23 cellular contexts compared by ENCODE assay signal in genomic region chr2:240857039-240858008, GRCh38. TPM values are rescaled to one million over a fixed set of nuclear protein-coding genes. Genes with fewer than 3 reads are reported as not detected.
DNase-seq lines count a peak whose midpoint lies in the region; ATAC-seq, FAIRE-seq and TF ChIP-seq lines count a peak whose summit lies in the region.
"Had no signal": no experiment of that assay in that cellular context is flagged by ENCODE, and none has a peak within 500 bp of the region (broad histone marks: within the 10 kb centered on the region; RNA-seq: fewer than 3 reads in every experiment).

No MANE protein-coding gene starts in this region.

- H3K9me3 Mint-ChIP-seq in neural progenitor cell: peaks cover 12% of the 10 kb centered on the region
- peaks cover 13% of the 10 kb centered on the region for H3K9me3 Mint-ChIP-seq in activated CD4-positive, alpha-beta memory T cell treated with anti-CD3 and anti-CD28 coated beads for 36 hours

- H3K79me1 ChIP-seq in H1 (ENCODE audit: low read depth, low read length): no peaks in the 10 kb centered on the region

- no peak overlapping the region for H4K5ac ChIP-seq in H1 (ENCODE audit: insufficient read length, low read depth, low read length)

- H4K20me1 ChIP-seq in H1 (replicated peaks in 1 of 2; ENCODE audit: control insufficient read depth in 1 of 2, insufficient read depth in 2 of 2, low read length in 2 of 2) (no peaks in the 10 kb centered on the region), neural progenitor cell (ENCODE audit: low read depth) (no peaks in the 10 kb centered on the region)

- H3K4ac ChIP-seq in H1 (replicated peaks; ENCODE audit: insufficient read length, low read depth, low read length): no peak overlapping the region

- H2BK15ac ChIP-seq in H1 (ENCODE audit: low read length): no peak overlapping the region

- TF ChIP-seq POLR2A in H1 (IDR thresholded peaks at IDR 0.05; ENCODE audit: control extremely low read depth in 1 of 2, low read depth in 2 of 2, low read length in 2 of 2): no peak

- no peak overlapping the region for H2BK120ac ChIP-seq in H1 (replicated peaks; ENCODE audit: low read depth, low read length)

- H3K4me2 ChIP-seq in H1 (ENCODE audit: insufficient read depth in 1 of 2, low read depth in 2 of 2, low read length in 2 of 2) (no peak overlapping the region), neural progenitor cell (no peak overlapping the region)

- H3K27me3 ChIP-seq in H7 (ENCODE audit: control insufficient read depth, insufficient read depth, low read length) (no peaks in the 10 kb centered on the region), H1 (replicated peaks in 1 of 4; ENCODE audit: control insufficient read depth in 3 of 4, extremely low read depth in 1 of 4, insufficient read depth in 3 of 4, low read length in 3 of 4) (no peaks in the 10 kb centered on the region), neural progenitor cell (no peaks in the 10 kb centered on the region)
- H3K27me3 ChIP-seq: dorsolateral prefrontal cortex, vagina had no signal

- H3K27ac ChIP-seq in H1 (ENCODE audit: low read depth, low read length) (no peak overlapping the region), neural progenitor cell (no peak overlapping the region)
- H3K27ac ChIP-seq: dorsolateral prefrontal cortex, gastroesophageal sphincter, parathyroid adenoma, SK-N-MC, vagina had no signal

- no peaks in the 10 kb centered on the region for H3K23me2 ChIP-seq in H1 (ENCODE audit: low read depth, low read length)

- DNase-seq in H7: peak; percentile 42
- DNase-seq in NCI-H146 treated with DMSO at 0.1 percent for 48 hours (lab: John Stamatoyannopoulos, UW; ENCODE audit: unreplicated experiment): peak; percentile 37
- DNase-seq in H1 (ENCODE audit: low read depth in 1 of 2, low spot score in 2 of 2): no peak
- no peak for DNase-seq in neural progenitor cell (ENCODE audit: low spot score)
- DNase-seq in iPS-NIHi11 (ENCODE audit: low spot score): no peak
- DNase-seq in activated CD4-positive, alpha-beta memory T cell treated with anti-CD3 and anti-CD28 coated beads for 36 hours: no peak
- DNase-seq in dermis blood vessel endothelial cell: no peak
- DNase-seq: NCI-H1436; NCI-H446; stimulated activated CD4-positive, alpha-beta T cell treated with anti-CD3 and anti-CD28 coated beads, Interleukin-2, amount 100 ng/mL, for 48 hours; T-helper 9 cell had no signal

- H3K36me3 ChIP-seq in H7 (replicated peaks; ENCODE audit: control insufficient read depth, insufficient read depth, low read length): no peaks in the 10 kb centered on the region
- H3K36me3 ChIP-seq in H1 (ENCODE audit: control insufficient read depth in 2 of 4, insufficient read depth in 4 of 4, low read length in 3 of 4): no peaks in the 10 kb centered on the region
- no peaks in the 10 kb centered on the region for H3K36me3 ChIP-seq in neural progenitor cell
- H3K36me3 ChIP-seq: gastroesophageal sphincter, vagina had no signal

- H2BK5ac ChIP-seq in H1 (ENCODE audit: low read depth, low read length): no peak overlapping the region

- peaks cover 3% of the 10 kb centered on the region for H3F3A ChIP-seq in neural progenitor cell (ENCODE audit: low read depth)

- peaks cover 1% of the 10 kb centered on the region for H3K4me1 Mint-ChIP-seq in neural progenitor cell
- no peaks in the 10 kb centered on the region for H3K4me1 Mint-ChIP-seq in activated CD4-positive, alpha-beta memory T cell treated with anti-CD3 and anti-CD28 coated beads for 36 hours (ENCODE audit: low read depth)

- TF ChIP-seq RAD21 in H1 (IDR thresholded peaks at IDR 0.05 in 1 of 2, conservative IDR thresholded peaks at IDR 0.05 in 1 of 2; ENCODE audit: low read depth in 2 of 2, low read length in 2 of 2): no peak

- no peak overlapping the region for H3K14ac ChIP-seq in H1 (ENCODE audit: insufficient read length)

- H3K27ac Mint-ChIP-seq in neural progenitor cell: peak overlapping the region; percentile 76
- H3K27ac Mint-ChIP-seq in activated CD4-positive, alpha-beta memory T cell treated with anti-CD3 and anti-CD28 coated beads for 36 hours: no peak overlapping the region
- H3K27ac Mint-ChIP-seq: activated T-helper 2 cell treated with anti-CD3 and anti-CD28 coated beads, Interferon-gamma antibody, Interleukin-2, Interleukin-4, amounts not matched to agents 10 μg/mL and 5 μg/mL and 100 μg/mL, durations not matched to agents 14 hours and 24 hours and 36 hours had no signal

- H3K9ac ChIP-seq in H1 (replicated peaks in 1 of 4; ENCODE audit: extremely low read depth in 1 of 4, low read depth in 3 of 4, low read length in 3 of 4): no peak overlapping the region
- H3K9ac ChIP-seq in neural progenitor cell: no peak overlapping the region
- H3K9ac ChIP-seq: parathyroid adenoma had no signal

- no peak for TF ChIP-seq EP300 in H1 (IDR thresholded peaks at IDR 0.05; ENCODE audit: borderline replicate concordance in 1 of 2, low read depth in 2 of 2, low read length in 2 of 2)

- no peaks in the 10 kb centered on the region for H3K4me1 ChIP-seq in H1 (replicated peaks in 1 of 4; ENCODE audit: control insufficient read depth in 3 of 4, insufficient read depth in 4 of 4, low read length in 3 of 4)
- H3K4me1 ChIP-seq in neural progenitor cell: peaks cover 3% of the 10 kb centered on the region
- H3K4me1 ChIP-seq: gastroesophageal sphincter, parathyroid adenoma, vagina had no signal

- H3K27me3 Mint-ChIP-seq in neural progenitor cell (ENCODE audit: insufficient read depth, low read depth): peaks cover 7% of the 10 kb centered on the region
- H3K27me3 Mint-ChIP-seq in activated CD4-positive, alpha-beta memory T cell treated with anti-CD3 and anti-CD28 coated beads for 36 hours: peaks cover 3% of the 10 kb centered on the region

- H3K4me3 ChIP-seq in H7 (ENCODE audit: insufficient read depth, low read depth, low read length): no peak overlapping the region
- H3K4me3 ChIP-seq in H1 (ENCODE audit: extremely low read depth in 1 of 4, insufficient read depth in 2 of 4, low read depth in 3 of 4, low read length in 4 of 4): no peak overlapping the region
- H3K4me3 ChIP-seq in neural progenitor cell: no peak overlapping the region
- H3K4me3 ChIP-seq: dorsolateral prefrontal cortex, gastroesophageal sphincter, SK-N-MC, vagina had no signal

- no peak overlapping the region for H3K56ac ChIP-seq in H1 (replicated peaks; ENCODE audit: insufficient read length, low read depth, low read length)

- peak overlapping the region; percentile 15 for H4K8ac ChIP-seq in H1 (ENCODE audit: extremely low read depth, insufficient read depth, low read length)

- no peak overlapping the region for H4K91ac ChIP-seq in H1 (replicated peaks; ENCODE audit: insufficient read length, low read length)

- CTCF ChIA-PET in H1 (lab: Charles Lee; ENCODE audit: partially characterized antibody): interaction anchor here (0.6 to 2.6 kb wide), 19 partner anchors 10 to 318 kb away, joined by 3 to 15 read pairs (median 4); partner anchors contain the start of genes AGXT and MAB21L4
- CTCF ChIA-PET in activated CD4-positive, alpha-beta memory T cell treated with anti-CD3 and anti-CD28 coated beads for 36 hours (lab: Charles Lee): no interaction called here

- H2AFZ ChIP-seq in H1 (ENCODE audit: low read length) (no peak overlapping the region; the same call in 1 of the 2 replicates), neural progenitor cell (replicated peaks) (no peak overlapping the region)
- H2AFZ ChIP-seq: parathyroid adenoma had no signal

- intact Hi-C loops in activated CD4-positive, alpha-beta memory T cell treated with anti-CD3 and anti-CD28 coated beads for 36 hours (cut with micrococcal nuclease): no loop called here

- peak overlapping the region; percentile 9; the same call in 1 of the 2 replicates for H2BK12ac ChIP-seq in H1 (ENCODE audit: low read depth, low read length)

- H3K79me2 ChIP-seq in H1 (ENCODE audit: control insufficient read depth in 1 of 2, insufficient read depth in 2 of 2, low read length in 2 of 2) (no peaks in the 10 kb centered on the region), neural progenitor cell (ENCODE audit: low read depth) (no peaks in the 10 kb centered on the region)
- H3K79me2 ChIP-seq: parathyroid adenoma had no signal

- peaks cover 0 to 7% of the 10 kb centered on the region in 2 experiments; a peak in 1 of 4 replicates for H3K9me3 ChIP-seq in H1 (ENCODE audit: insufficient read depth in 2 of 2, low read depth in 1 of 2, low read length in 1 of 2)
- H3K9me3 ChIP-seq in neural progenitor cell (ENCODE audit: low read depth): no peaks in the 10 kb centered on the region
- H3K9me3 ChIP-seq: gastroesophageal sphincter, vagina had no signal

- ATAC-seq in HG02970 (IDR thresholded peaks at IDR 0.05; ENCODE audit: low FRiP score, unreplicated experiment): no peak
- ATAC-seq: activated CD4-positive, CD25-positive, alpha-beta regulatory T cell treated with anti-CD3 and anti-CD28 coated beads, Interleukin-2, amount 50 U/mL, for 24 hours; gastroesophageal sphincter had no signal

- H3K36me3 Mint-ChIP-seq in neural progenitor cell: no peaks in the 10 kb centered on the region
- H3K36me3 Mint-ChIP-seq in activated CD4-positive, alpha-beta memory T cell treated with anti-CD3 and anti-CD28 coated beads for 36 hours: peaks cover 3% of the 10 kb centered on the region

- POLR2A ChIA-PET in H1 (lab: Charles Lee; ENCODE audit: partially characterized antibody): interaction anchor here (0.9 kb wide), 1 partner anchor 79 kb away, joined by 3 read pairs; no protein-coding TSS in a partner anchor
- POLR2A ChIA-PET in activated CD4-positive, alpha-beta memory T cell treated with anti-CD3 and anti-CD28 coated beads for 36 hours (lab: Charles Lee): no interaction called here

- H2BK20ac ChIP-seq in H1 (ENCODE audit: low read length): no peak overlapping the region

- peak overlapping the region; percentile 33 for H3K4me3 Mint-ChIP-seq in neural progenitor cell
- H3K4me3 Mint-ChIP-seq in activated CD4-positive, alpha-beta memory T cell treated with anti-CD3 and anti-CD28 coated beads for 36 hours: no peak overlapping the region

- no peak overlapping the region for H2AK5ac ChIP-seq in H1 (ENCODE audit: low read depth, low read length)

- 89% methylated on average over 21 of the region's 21 CpGs; no CpG with 5 or more reads in 1 of the 2 experiments for WGBS in H1 (ENCODE audit: extremely low coverage in 1 of 2, insufficient coverage in 1 of 2, insufficient read length in 1 of 2, insufficient replicate concordance in 2 of 2, low coverage in 1 of 2, low lambda C conversion rate in 2 of 2, missing lambda C conversion rate in 1 of 2), 2 experiments

- FAIRE-seq in H1 (lab: Jason Lieb, UNC): no peak

- no peak overlapping the region; the same call in 1 of the 2 replicates for H3K18ac ChIP-seq in H1 (ENCODE audit: extremely low read depth, low read length)

- H3K23ac ChIP-seq in H1 (ENCODE audit: insufficient read length): no peak overlapping the region

- TF ChIP-seq CTCF in H1 (IDR thresholded peaks at IDR 0.05; ENCODE audit: control extremely low read depth in 1 of 3, insufficient read depth in 1 of 3, low read depth in 1 of 3, low read length in 3 of 3) (no peak), neural progenitor cell (IDR thresholded peaks at IDR 0.05) (no peak)

RNA-seq across cellular contexts. Expression of gene AGXT, which starts 11.3 kb away (rescaled TPM):
- total RNA-seq in H7 (2014; rRNA removed; shearing (Covaris generic)): not detected in 2 replicates
- total RNA-seq in H1 (2021; fragmentation: NEBNext Ultra II Directional; extraction: Animal tissue kit (Norgen Biotek cat#: 25700)): not detected in 2 replicates
- 0.03 TPM in 1 of 2 replicates, not detected in the other for polyA plus RNA-seq in H1 (2011; rRNA removed)
- 0.05 TPM for polyA plus RNA-seq in H1 (2011; cell fraction: cytosol; rRNA removed)
- not detected for polyA plus RNA-seq in H1 (2011; cell fraction: nucleus; rRNA removed)
- not detected in 4 replicates for polyA plus RNA-seq in H1 (2012, experiment 1 of 2)
- polyA plus RNA-seq in H1 (2012, experiment 2 of 2): not detected
- not detected for polyA plus RNA-seq in H1 (2013, experiment 1 of 2)
- not detected for polyA plus RNA-seq in H1 (2013, experiment 2 of 2)
- not detected in 2 replicates for polyA minus RNA-seq in H1 (2011; rRNA and poly(A)+ RNA removed)
- not detected for polyA minus RNA-seq in H1 (2011; cell fraction: cytosol; rRNA and poly(A)+ RNA removed)
- not detected for polyA minus RNA-seq in H1 (2011; cell fraction: nucleus; rRNA and poly(A)+ RNA removed)
- total RNA-seq in neural progenitor cell (ENCODE audit: low replicate concordance): not detected in 2 replicates
- not detected for total RNA-seq in activated CD4-positive, alpha-beta memory T cell treated with anti-CD3 and anti-CD28 coated beads for 36 hours
- not detected in 2 replicates for total RNA-seq in dermis blood vessel endothelial cell
- total RNA-seq: activated CD8-positive, alpha-beta memory T cell treated with anti-CD3 and anti-CD28 coated beads for 36 hours; activated T-helper 2 cell treated with anti-CD3 and anti-CD28 coated beads, Interferon-gamma antibody, Interleukin-2, Interleukin-4, amounts not matched to agents 10 μg/mL and 5 μg/mL and 100 μg/mL, durations not matched to agents 14 hours and 24 hours and 36 hours; gastroesophageal sphincter; LHCN-M2; lower leg skin; vagina had no signal
- polyA plus RNA-seq: esophagus had no signal

RNA-seq across cellular contexts. Expression of gene KIF1A, which starts 37.3 kb away (rescaled TPM):
- total RNA-seq in H7 (2014; rRNA removed; shearing (Covaris generic)): 46.8 and 51.6 TPM in 2 replicates
- total RNA-seq in H1 (2021; fragmentation: NEBNext Ultra II Directional; extraction: Animal tissue kit (Norgen Biotek cat#: 25700)): 267 and 281 TPM in 2 replicates
- 61.3 and 83.2 TPM in 2 replicates for polyA plus RNA-seq in H1 (2011; rRNA removed)
- polyA plus RNA-seq in H1 (2011; cell fraction: cytosol; rRNA removed): 37.7 TPM
- 305 TPM for polyA plus RNA-seq in H1 (2011; cell fraction: nucleus; rRNA removed)
- polyA plus RNA-seq in H1 (2012, experiment 1 of 2): 111 to 171 TPM (median 154 TPM) in 4 replicates
- polyA plus RNA-seq in H1 (2012, experiment 2 of 2): 110 TPM
- polyA plus RNA-seq in H1 (2013, experiment 1 of 2): 161 TPM
- polyA plus RNA-seq in H1 (2013, experiment 2 of 2): 135 TPM
- 314 and 356 TPM in 2 replicates for polyA minus RNA-seq in H1 (2011; rRNA and poly(A)+ RNA removed)
- 97.5 TPM for polyA minus RNA-seq in H1 (2011; cell fraction: cytosol; rRNA and poly(A)+ RNA removed)
- 239 TPM for polyA minus RNA-seq in H1 (2011; cell fraction: nucleus; rRNA and poly(A)+ RNA removed)
- 29.9 and 41.1 TPM in 2 replicates for total RNA-seq in neural progenitor cell (ENCODE audit: low replicate concordance)
- total RNA-seq in activated CD4-positive, alpha-beta memory T cell treated with anti-CD3 and anti-CD28 coated beads for 36 hours: 1 to 10 TPM; 3.3 to 3.8 TPM
- 0.05 TPM in 1 of 2 replicates, not detected in the other for total RNA-seq in dermis blood vessel endothelial cell

RNA-seq across cellular contexts. Expression of gene MAB21L4, which starts 38.6 kb away (rescaled TPM):
- not detected in 2 replicates for total RNA-seq in H7 (2014; rRNA removed; shearing (Covaris generic))
- not detected in 2 replicates for total RNA-seq in H1 (2021; fragmentation: NEBNext Ultra II Directional; extraction: Animal tissue kit (Norgen Biotek cat#: 25700))
- 0.08 and 0.11 TPM in 2 replicates for polyA plus RNA-seq in H1 (2011; rRNA removed)
- polyA plus RNA-seq in H1 (2011; cell fraction: cytosol; rRNA removed): 0.19 TPM
- 0.10 TPM for polyA plus RNA-seq in H1 (2011; cell fraction: nucleus; rRNA removed)
- 0.17 to 0.31 TPM in 2 of 4 replicates, not detected in the others for polyA plus RNA-seq in H1 (2012, experiment 1 of 2)
- polyA plus RNA-seq in H1 (2012, experiment 2 of 2): 0.08 TPM
- polyA plus RNA-seq in H1 (2013, experiment 1 of 2): 0.14 TPM
- polyA plus RNA-seq in H1 (2013, experiment 2 of 2): 0.20 TPM
- 0.13 TPM in 1 of 2 replicates, not detected in the other for polyA minus RNA-seq in H1 (2011; rRNA and poly(A)+ RNA removed)
- polyA minus RNA-seq in H1 (2011; cell fraction: cytosol; rRNA and poly(A)+ RNA removed): not detected
- not detected for polyA minus RNA-seq in H1 (2011; cell fraction: nucleus; rRNA and poly(A)+ RNA removed)
- total RNA-seq in neural progenitor cell (ENCODE audit: low replicate concordance) (not detected in 2 replicates), dermis blood vessel endothelial cell (not detected in 2 replicates)
- total RNA-seq in activated CD4-positive, alpha-beta memory T cell treated with anti-CD3 and anti-CD28 coated beads for 36 hours: not detected
- total RNA-seq: activated CD8-positive, alpha-beta memory T cell treated with anti-CD3 and anti-CD28 coated beads for 36 hours; activated T-helper 2 cell treated with anti-CD3 and anti-CD28 coated beads, Interferon-gamma antibody, Interleukin-2, Interleukin-4, amounts not matched to agents 10 μg/mL and 5 μg/mL and 100 μg/mL, durations not matched to agents 14 hours and 24 hours and 36 hours; LHCN-M2 had no signal

RNA-seq across cellular contexts. Expression of gene CROCC2, which starts 48.8 kb away (rescaled TPM):
- total RNA-seq in H7 (2014; rRNA removed; shearing (Covaris generic)): 0.38 TPM in 1 of 2 replicates, not detected in the other
- not detected in 2 replicates for total RNA-seq in H1 (2021; fragmentation: NEBNext Ultra II Directional; extraction: Animal tissue kit (Norgen Biotek cat#: 25700))
- not detected in 2 replicates for polyA plus RNA-seq in H1 (2011; rRNA removed)
- polyA plus RNA-seq in H1 (2011; cell fraction: cytosol; rRNA removed): not detected
- polyA plus RNA-seq in H1 (2011; cell fraction: nucleus; rRNA removed): not detected
- polyA plus RNA-seq in H1 (2012, experiment 1 of 2): not detected in 4 replicates
- polyA plus RNA-seq in H1 (2012, experiment 2 of 2): not detected
- polyA plus RNA-seq in H1 (2013, experiment 1 of 2): not detected
- not detected for polyA plus RNA-seq in H1 (2013, experiment 2 of 2)
- not detected in 2 replicates for polyA minus RNA-seq in H1 (2011; rRNA and poly(A)+ RNA removed)
- polyA minus RNA-seq in H1 (2011; cell fraction: cytosol; rRNA and poly(A)+ RNA removed): not detected
- polyA minus RNA-seq in H1 (2011; cell fraction: nucleus; rRNA and poly(A)+ RNA removed): not detected
- total RNA-seq in neural progenitor cell (ENCODE audit: low replicate concordance) (not detected in 2 replicates), dermis blood vessel endothelial cell (not detected in 2 replicates)
- not detected for total RNA-seq in activated CD4-positive, alpha-beta memory T cell treated with anti-CD3 and anti-CD28 coated beads for 36 hours
- total RNA-seq: activated CD8-positive, alpha-beta memory T cell treated with anti-CD3 and anti-CD28 coated beads for 36 hours; activated T-helper 2 cell treated with anti-CD3 and anti-CD28 coated beads, Interferon-gamma antibody, Interleukin-2, Interleukin-4, amounts not matched to agents 10 μg/mL and 5 μg/mL and 100 μg/mL, durations not matched to agents 14 hours and 24 hours and 36 hours; gastroesophageal sphincter had no signal

Comparison
In these comparisons a context has a peak if more than half of its experiments do, and no peak if none do; other contexts are left out.
1. DNase-seq: peak in H7 (single experiment) and NCI-H146 treated with DMSO at 0.1 percent for 48 hours (single experiment); none in H1 (0 of 2), neural progenitor cell (single experiment), iPS-NIHi11 (single experiment), activated CD4-positive, alpha-beta memory T cell treated with anti-CD3 and anti-CD28 coated beads for 36 hours (single experiment) and dermis blood vessel endothelial cell (single experiment).